In genomic region chrX:154024271-154024670, GRCh38 we compare ENCODE assay signal across 37 cellular contexts.
"Had no signal": no experiment of that assay in that cellular context is flagged by ENCODE, and none has a peak within 500 bp of the region (broad histone marks: within the 10 kb centered on the region; RNA-seq: fewer than 3 reads in every experiment).

No MANE protein-coding gene starts in this region.

- DNase-seq: activated CD4-positive, alpha-beta memory T cell treated with anti-CD3 and anti-CD28 coated beads, Interleukin-2, amount 10 ng/mL, durations not matched to agents 7 days and 5 days; activated CD4-positive, alpha-beta T cell treated with anti-CD3 and anti-CD28 coated beads for 1 hour; activated CD4-positive, alpha-beta T cell treated with anti-CD3 and anti-CD28 coated beads for 36 hours; activated CD4-positive, alpha-beta T cell treated with anti-CD3 and anti-CD28 coated beads for 48 hours; activated CD4-positive, alpha-beta T cell treated with anti-CD3 and anti-CD28 coated beads, Interleukin-2, amount 10 ng/mL, durations not matched to agents 7 days and 5 days; activated CD4-positive, alpha-beta T cell treated with anti-CD3 and anti-CD28 coated beads, Interleukin-2, amount 50 U/mL, for 48 hours; activated CD4-positive, CD25-positive, alpha-beta regulatory T cell; activated CD8-positive, alpha-beta memory T cell treated with anti-CD3 and anti-CD28 coated beads for 24 hours; activated CD8-positive, alpha-beta memory T cell treated with anti-CD3 and anti-CD28 coated beads, Interleukin-2, amount 10 ng/mL, durations not matched to agents 7 days and 5 days; activated CD8-positive, alpha-beta memory T cell treated with anti-CD3 and anti-CD28 coated beads, Interleukin-2, amount 50 U/mL, for 48 hours; activated CD8-positive, alpha-beta T cell treated with anti-CD3 and anti-CD28 coated beads, Interleukin-2, amount 10 ng/mL, durations not matched to agents 7 days and 5 days; activated effector memory CD4-positive, alpha-beta T cell treated with Interleukin-2 at 50 U/mL for 16 hours; activated gamma-delta T cell; activated naive CD4-positive, alpha-beta T cell treated with anti-CD3 and anti-CD28 coated beads, Interleukin-2, amount 10 ng/mL, durations not matched to agents 7 days and 5 days; activated naive CD4-positive, alpha-beta T cell treated with Interleukin-2 at 50 U/mL for 16 hours; activated naive CD8-positive, alpha-beta T cell treated with anti-CD3 and anti-CD28 coated beads, Interleukin-2, amount 10 ng/mL, durations not matched to agents 7 days and 5 days; activated naive CD8-positive, alpha-beta T cell treated with anti-CD3 and anti-CD28 coated beads, Interleukin-2, amount 50 U/mL, for 24 hours; activated T-cell treated with anti-CD3 and anti-CD28 coated beads, Interleukin-2, amount 50 U/mL, for 24 hours; activated T-cell treated with anti-CD3 and anti-CD28 coated beads, Interleukin-2, amount 50 U/mL, for 48 hours; amygdala; anterior cingulate cortex; caudate nucleus; cerebellar nuclear complex; SW 1271; T-helper 1 cell; T-helper 2 cell; T-helper 9 cell had no signal

- H3K4me1 ChIP-seq: ascending aorta had no signal

- H3K4me3 Mint-ChIP-seq: activated CD4-positive, alpha-beta memory T cell treated with anti-CD3 and anti-CD28 coated beads, Interleukin-2, amount 10 ng/mL, durations not matched to agents 7 days and 5 days; activated CD4-positive, alpha-beta T cell treated with anti-CD3 and anti-CD28 coated beads for 36 hours; activated CD4-positive, alpha-beta T cell treated with anti-CD3 and anti-CD28 coated beads, Interleukin-2, amount 10 ng/mL, durations not matched to agents 7 days and 5 days; activated CD8-positive, alpha-beta memory T cell treated with anti-CD3 and anti-CD28 coated beads, Interleukin-2, amount 10 ng/mL, durations not matched to agents 7 days and 5 days; activated CD8-positive, alpha-beta T cell treated with anti-CD3 and anti-CD28 coated beads, Interleukin-2, amount 10 ng/mL, durations not matched to agents 7 days and 5 days; activated naive CD4-positive, alpha-beta T cell treated with anti-CD3 and anti-CD28 coated beads, Interleukin-2, amount 10 ng/mL, durations not matched to agents 7 days and 5 days; activated naive CD4-positive, alpha-beta T cell treated with anti-CD3 and anti-CD28 coated beads, Interleukin-2, amount 50 U/mL, for 24 hours; activated naive CD8-positive, alpha-beta T cell; activated naive CD8-positive, alpha-beta T cell treated with anti-CD3 and anti-CD28 coated beads, Interleukin-2, amount 10 ng/mL, durations not matched to agents 7 days and 5 days; activated naive CD8-positive, alpha-beta T cell treated with anti-CD3 and anti-CD28 coated beads, Interleukin-2, amount 50 U/mL, for 24 hours; activated T-cell treated with anti-CD3 and anti-CD28 coated beads, Interleukin-2, amount 50 U/mL, for 24 hours; brain; central memory CD8-positive, alpha-beta T cell; T-helper 1 cell treated with Interleukin-12 subunit alpha and Interleukin-12 subunit beta and Interleukin-4 antibody, amounts not matched to agents 30 μg/mL and 1 μg/mL, for 36 hours; T-helper 2 cell treated with Interferon-gamma antibody and Interleukin-4, amounts not matched to agents 5 μg/mL and 100 μg/mL, for 36 hours had no signal

- H3K9me3 Mint-ChIP-seq: activated CD4-positive, alpha-beta memory T cell treated with anti-CD3 and anti-CD28 coated beads, Interleukin-2, amount 10 ng/mL, durations not matched to agents 7 days and 5 days; activated CD4-positive, alpha-beta T cell treated with anti-CD3 and anti-CD28 coated beads, Interleukin-2, amount 10 ng/mL, durations not matched to agents 7 days and 5 days; activated naive CD4-positive, alpha-beta T cell treated with anti-CD3 and anti-CD28 coated beads, Interleukin-2, amount 10 ng/mL, durations not matched to agents 7 days and 5 days; activated naive CD4-positive, alpha-beta T cell treated with anti-CD3 and anti-CD28 coated beads, Interleukin-2, amount 50 U/mL, for 24 hours; activated naive CD8-positive, alpha-beta T cell treated with anti-CD3 and anti-CD28 coated beads, Interleukin-2, amount 10 ng/mL, durations not matched to agents 7 days and 5 days; activated naive CD8-positive, alpha-beta T cell treated with anti-CD3 and anti-CD28 coated beads, Interleukin-2, amount 50 U/mL, for 24 hours; activated T-cell treated with anti-CD3 and anti-CD28 coated beads, Interleukin-2, amount 50 U/mL, for 24 hours; activated T-helper 2 cell treated with anti-CD3 and anti-CD28 coated beads, Interferon-gamma antibody, Interleukin-2, Interleukin-4, amounts not matched to agents 10 μg/mL and 5 μg/mL and 100 μg/mL, durations not matched to agents 14 hours and 24 hours and 36 hours; central memory CD8-positive, alpha-beta T cell; T-helper 1 cell treated with Interleukin-12 subunit alpha and Interleukin-12 subunit beta and Interleukin-4 antibody, amounts not matched to agents 30 μg/mL and 1 μg/mL, for 36 hours; T-helper 2 cell treated with Interferon-gamma antibody and Interleukin-4, amounts not matched to agents 5 μg/mL and 100 μg/mL, for 36 hours had no signal

- H3K4me3 ChIP-seq: ascending aorta had no signal

- H3K9me3 ChIP-seq: ascending aorta had no signal

- H3K27me3 Mint-ChIP-seq: activated CD4-positive, alpha-beta memory T cell treated with anti-CD3 and anti-CD28 coated beads, Interleukin-2, amount 10 ng/mL, durations not matched to agents 7 days and 5 days; activated CD4-positive, alpha-beta T cell treated with anti-CD3 and anti-CD28 coated beads for 36 hours; activated CD4-positive, alpha-beta T cell treated with anti-CD3 and anti-CD28 coated beads, Interleukin-2, amount 10 ng/mL, durations not matched to agents 7 days and 5 days; activated CD8-positive, alpha-beta memory T cell treated with anti-CD3 and anti-CD28 coated beads, Interleukin-2, amount 10 ng/mL, durations not matched to agents 7 days and 5 days; activated naive CD4-positive, alpha-beta T cell treated with anti-CD3 and anti-CD28 coated beads, Interleukin-2, amount 10 ng/mL, durations not matched to agents 7 days and 5 days; activated naive CD4-positive, alpha-beta T cell treated with anti-CD3 and anti-CD28 coated beads, Interleukin-2, amount 50 U/mL, for 24 hours; activated naive CD8-positive, alpha-beta T cell; activated naive CD8-positive, alpha-beta T cell treated with anti-CD3 and anti-CD28 coated beads, Interleukin-2, amount 10 ng/mL, durations not matched to agents 7 days and 5 days; activated naive CD8-positive, alpha-beta T cell treated with anti-CD3 and anti-CD28 coated beads, Interleukin-2, amount 50 U/mL, for 24 hours; brain; central memory CD8-positive, alpha-beta T cell had no signal

- H3K27me3 ChIP-seq: ascending aorta had no signal

- ATAC-seq: activated CD4-positive, alpha-beta T cell treated with anti-CD3 and anti-CD28 coated beads for 36 hours; activated CD4-positive, CD25-positive, alpha-beta regulatory T cell treated with anti-CD3 and anti-CD28 coated beads, Interleukin-2, amount 50 U/mL, for 24 hours; activated CD8-positive, alpha-beta memory T cell treated with anti-CD3 and anti-CD28 coated beads, Interleukin-2, amount 10 ng/mL, durations not matched to agents 7 days and 5 days; activated CD8-positive, alpha-beta T cell treated with anti-CD3 and anti-CD28 coated beads, Interleukin-2, amount 10 ng/mL, durations not matched to agents 7 days and 5 days; activated naive CD8-positive, alpha-beta T cell treated with anti-CD3 and anti-CD28 coated beads, Interleukin-2, amount 50 U/mL, for 24 hours had no signal

- H3K27ac Mint-ChIP-seq: activated CD4-positive, alpha-beta memory T cell treated with anti-CD3 and anti-CD28 coated beads, Interleukin-2, amount 10 ng/mL, durations not matched to agents 7 days and 5 days; activated CD4-positive, alpha-beta T cell treated with anti-CD3 and anti-CD28 coated beads for 36 hours; activated CD4-positive, alpha-beta T cell treated with anti-CD3 and anti-CD28 coated beads, Interleukin-2, amount 10 ng/mL, durations not matched to agents 7 days and 5 days; activated CD8-positive, alpha-beta memory T cell treated with anti-CD3 and anti-CD28 coated beads, Interleukin-2, amount 10 ng/mL, durations not matched to agents 7 days and 5 days; activated naive CD4-positive, alpha-beta T cell treated with anti-CD3 and anti-CD28 coated beads, Interleukin-2, amount 10 ng/mL, durations not matched to agents 7 days and 5 days; activated naive CD8-positive, alpha-beta T cell; activated naive CD8-positive, alpha-beta T cell treated with anti-CD3 and anti-CD28 coated beads, Interleukin-2, amount 10 ng/mL, durations not matched to agents 7 days and 5 days; activated naive CD8-positive, alpha-beta T cell treated with anti-CD3 and anti-CD28 coated beads, Interleukin-2, amount 50 U/mL, for 24 hours; activated T-helper 2 cell treated with anti-CD3 and anti-CD28 coated beads, Interferon-gamma antibody, Interleukin-2, Interleukin-4, amounts not matched to agents 10 μg/mL and 5 μg/mL and 100 μg/mL, durations not matched to agents 14 hours and 24 hours and 36 hours; T-helper 1 cell treated with Interleukin-12 subunit alpha and Interleukin-12 subunit beta and Interleukin-4 antibody, amounts not matched to agents 30 μg/mL and 1 μg/mL, for 36 hours; T-helper 2 cell treated with Interferon-gamma antibody and Interleukin-4, amounts not matched to agents 5 μg/mL and 100 μg/mL, for 36 hours had no signal

- H3K27ac ChIP-seq: ascending aorta, VCaP had no signal

- H3K36me3 Mint-ChIP-seq: activated naive CD4-positive, alpha-beta T cell treated with anti-CD3 and anti-CD28 coated beads, Interleukin-2, amount 50 U/mL, for 24 hours; activated naive CD8-positive, alpha-beta T cell had no signal
